In genomic region chr19:3015126-3016057, GRCh38 we compare ENCODE assay signal across 22 cellular contexts. TPM values are rescaled to one million over a fixed set of nuclear protein-coding genes. Genes with fewer than 3 reads are reported as not detected.
A peak's percentile ranks its signal among the peaks of the same experiment; 100 is the strongest.
DNase-seq lines count a peak whose midpoint lies in the region; ATAC-seq, FAIRE-seq and TF ChIP-seq lines count a peak whose summit lies in the region.
"Had no signal": no experiment of that assay in that cellular context is flagged by ENCODE, and none has a peak within 500 bp of the region (broad histone marks: within the 10 kb centered on the region; RNA-seq: fewer than 3 reads in every experiment).

No MANE protein-coding gene starts in this region.

- no peak overlapping the region for H3K4me3 Mint-ChIP-seq in CD14-positive monocyte
- H3K4me3 Mint-ChIP-seq: B cell; CD4-positive, CD25-positive, alpha-beta regulatory T cell; HFFc6 had no signal

- H3K27me3 Mint-ChIP-seq in CD14-positive monocyte (ENCODE audit: low read depth in 3 of 3), result peaks cover 4 to 12% (median 6%) of the 10 kb centered on the region in 3 donors
- H3K27me3 Mint-ChIP-seq: B cell; CD4-positive, CD25-positive, alpha-beta regulatory T cell had no signal

- no peak overlapping the region for H3K27ac Mint-ChIP-seq in CD14-positive monocyte
- H3K27ac Mint-ChIP-seq: B cell; CD4-positive, CD25-positive, alpha-beta regulatory T cell; HFFc6 had no signal

- no peak overlapping the region for H2BK120ac ChIP-seq in H1 (replicated peaks; ENCODE audit: low read depth, low read length)

- no peak overlapping the region for H3K18ac ChIP-seq in H1 (ENCODE audit: extremely low read depth, low read length)

- H4K91ac ChIP-seq in H1 (replicated peaks; ENCODE audit: insufficient read length, low read length), result no peak overlapping the region

- ATAC-seq in A549 (no peak), aorta (ENCODE audit: low FRiP score) (peak; percentile 26)

- no peak overlapping the region for H3K56ac ChIP-seq in H1 (replicated peaks; ENCODE audit: insufficient read length, low read depth, low read length)

- no peak overlapping the region for H2AK5ac ChIP-seq in H1 (ENCODE audit: low read depth, low read length)

- no peak overlapping the region for H2BK20ac ChIP-seq in H1 (ENCODE audit: low read length)

- H3K4me1 Mint-ChIP-seq in CD14-positive monocyte, result no peaks in the 10 kb centered on the region
- H3K4me1 Mint-ChIP-seq: B cell; CD4-positive, CD25-positive, alpha-beta regulatory T cell had no signal

- intact Hi-C loops in aorta (cut with DNase I) (no loop called here), CD14-positive monocyte (cut with micrococcal nuclease) (no loop called here)

- H3K9me3 ChIP-seq in A549 (no peaks in the 10 kb centered on the region), H1 (ENCODE audit: insufficient read depth in 2 of 2, low read depth in 1 of 2, low read length in 1 of 2) (no peaks in the 10 kb centered on the region), aorta (ENCODE audit: control insufficient read depth, low read length) (no peaks in the 10 kb centered on the region)
- H3K9me3 ChIP-seq: BLaER1 treated with 17β-estradiol and CSF1 and Interleukin-3, amounts not matched to agents 10 nM and 100 nM; Caco-2 had no signal

- no peak overlapping the region for H3K4me2 ChIP-seq in A549
- H3K4me2 ChIP-seq in H1 (ENCODE audit: insufficient read depth in 1 of 2, low read depth in 2 of 2, low read length in 2 of 2), result no peak overlapping the region

- H2AFZ ChIP-seq in H1 (ENCODE audit: low read length), result no peak overlapping the region

- no peaks in the 10 kb centered on the region; the same call in 1 of the 2 replicates for H3K36me3 ChIP-seq in H7 (replicated peaks; ENCODE audit: control insufficient read depth, insufficient read depth, low read length)
- H3K36me3 ChIP-seq in H1 (ENCODE audit: control insufficient read depth in 2 of 4, insufficient read depth in 4 of 4, low read length in 3 of 4), result no peaks in the 10 kb centered on the region
- no peaks in the 10 kb centered on the region for H3K36me3 ChIP-seq in aorta (ENCODE audit: control insufficient read depth in 1 of 2, insufficient read depth in 2 of 2, low read length in 1 of 2)
- H3K36me3 ChIP-seq: BLaER1 treated with 17β-estradiol and CSF1 and Interleukin-3, amounts not matched to agents 10 nM and 100 nM had no signal

- H3K27me3 ChIP-seq in H7 (ENCODE audit: control insufficient read depth, insufficient read depth, low read length) (no peaks in the 10 kb centered on the region), H1 (replicated peaks in 1 of 4; ENCODE audit: control insufficient read depth in 3 of 4, extremely low read depth in 1 of 4, insufficient read depth in 3 of 4, low read length in 3 of 4) (no peaks in the 10 kb centered on the region), aorta (ENCODE audit: control insufficient read depth in 1 of 2, insufficient read depth in 2 of 2, low read length in 1 of 2) (no peaks in the 10 kb centered on the region)
- H3K27me3 ChIP-seq: BLaER1 treated with 17β-estradiol and CSF1 and Interleukin-3, amounts not matched to agents 10 nM and 100 nM had no signal

- H3K4ac ChIP-seq in H1 (replicated peaks; ENCODE audit: insufficient read length, low read depth, low read length), result no peak overlapping the region

- TF ChIP-seq RAD21 in A549 (conservative IDR thresholded peaks at IDR 0.05 in 1 of 2, IDR thresholded peaks at IDR 0.05 in 1 of 2) (no peak), H1 (IDR thresholded peaks at IDR 0.05 in 1 of 2, conservative IDR thresholded peaks at IDR 0.05 in 1 of 2; ENCODE audit: low read depth in 2 of 2, low read length in 2 of 2) (no peak)

- DNase-seq in A549 (ENCODE audit: low read depth in 1 of 2, low spot score in 1 of 2), result no peak
- peak; percentile 49 for DNase-seq in H7
- DNase-seq in H1 (ENCODE audit: low read depth in 1 of 2, low spot score in 2 of 2), result no peak
- DNase-seq in aorta, result no peak
- DNase-seq in CD14-positive monocyte (ENCODE audit: low spot score), result no peak
- DNase-seq in DMS79 treated with DMSO at 0.1 percent for 48 hours (lab: John Stamatoyannopoulos, UW), result no peak
- DNase-seq in GM19238 (ENCODE audit: insufficient read length, low spot score), result no peak
- DNase-seq: 8988T; Caco-2; CD4-positive, CD25-positive, alpha-beta regulatory T cell; DMS153; DMS79; GF-D8; HCEC 1CT; HFFc6; IMR-90; KBM-7 had no signal

- TF ChIP-seq POLR2A in A549 (IDR thresholded peaks at IDR 0.05; ENCODE audit: low read length) (no peak), H1 (IDR thresholded peaks at IDR 0.05; ENCODE audit: control extremely low read depth in 1 of 2, low read depth in 2 of 2, low read length in 2 of 2) (no peak)

- no peak overlapping the region for H3K9ac ChIP-seq in H1 (replicated peaks in 1 of 4; ENCODE audit: extremely low read depth in 1 of 4, low read depth in 3 of 4, low read length in 3 of 4)
- H3K9ac ChIP-seq: BLaER1 treated with 17β-estradiol and CSF1 and Interleukin-3, amounts not matched to agents 10 nM and 100 nM had no signal

- no peak overlapping the region for H2BK15ac ChIP-seq in H1 (ENCODE audit: low read length)

- no peaks in the 10 kb centered on the region for H3K79me1 ChIP-seq in H1 (ENCODE audit: low read depth, low read length)

- H3K4me1 ChIP-seq in A549, result no peaks in the 10 kb centered on the region
- H3K4me1 ChIP-seq in H1 (replicated peaks in 1 of 4; ENCODE audit: control insufficient read depth in 3 of 4, insufficient read depth in 4 of 4, low read length in 3 of 4), result peaks cover 0 to 7% (median 0%) of the 10 kb centered on the region in 4 experiments; a peak in 3 of 7 replicates
- H3K4me1 ChIP-seq in aorta (ENCODE audit: control insufficient read depth in 1 of 2, insufficient read depth in 2 of 2, low read length in 2 of 2), result no peaks in the 10 kb centered on the region
- H3K4me1 ChIP-seq: Caco-2 had no signal

- TF ChIP-seq EP300 in A549 (IDR thresholded peaks at IDR 0.05), result no peak
- TF ChIP-seq EP300 in H1 (IDR thresholded peaks at IDR 0.05; ENCODE audit: borderline replicate concordance in 1 of 2, low read depth in 2 of 2, low read length in 2 of 2), result no peak

- H3K9me3 Mint-ChIP-seq in CD14-positive monocyte, result no peaks in the 10 kb centered on the region
- H3K9me3 Mint-ChIP-seq: CD4-positive, CD25-positive, alpha-beta regulatory T cell; HFFc6 had no signal

- H2BK5ac ChIP-seq in H1 (ENCODE audit: low read depth, low read length), result no peak overlapping the region

- no peak overlapping the region for H3K14ac ChIP-seq in H1 (ENCODE audit: insufficient read length)

- H3K79me2 ChIP-seq in H1 (ENCODE audit: control insufficient read depth in 1 of 2, insufficient read depth in 2 of 2, low read length in 2 of 2), result no peaks in the 10 kb centered on the region

- POLR2A ChIA-PET in A549 (lab: Yijun Ruan, JAX), result no interaction called here
- POLR2A ChIA-PET in H1 (lab: Charles Lee; ENCODE audit: partially characterized antibody), result interaction anchor here (1.9 to 2.5 kb wide), 3 partner anchors 10 to 21 kb away, joined by 4 to 9 read pairs (median 7); no protein-coding TSS in a partner anchor

- no peak overlapping the region for H3K4me3 ChIP-seq in A549
- H3K4me3 ChIP-seq in H7 (ENCODE audit: insufficient read depth, low read depth, low read length), result no peak overlapping the region
- H3K4me3 ChIP-seq in H1 (ENCODE audit: extremely low read depth in 1 of 4, insufficient read depth in 2 of 4, low read depth in 3 of 4, low read length in 4 of 4), result no peak overlapping the region
- H3K4me3 ChIP-seq in aorta (ENCODE audit: low read length in 2 of 2), result no peak overlapping the region
- H3K4me3 ChIP-seq: BLaER1 treated with 17β-estradiol and CSF1 and Interleukin-3, amounts not matched to agents 10 nM and 100 nM had no signal

- H3K23ac ChIP-seq in H1 (ENCODE audit: insufficient read length), result no peak overlapping the region

- H3K27ac ChIP-seq in A549, result no peak overlapping the region
- no peak overlapping the region for H3K27ac ChIP-seq in H1 (ENCODE audit: low read depth, low read length)
- H3K27ac ChIP-seq in aorta (ENCODE audit: low read depth in 1 of 2, low read length in 2 of 2), result no peak overlapping the region
- H3K27ac ChIP-seq: BLaER1 treated with 17β-estradiol and CSF1 and Interleukin-3, amounts not matched to agents 10 nM and 100 nM; HL-60 had no signal

- H4K8ac ChIP-seq in H1 (ENCODE audit: extremely low read depth, insufficient read depth, low read length), result no peak overlapping the region

- H2BK12ac ChIP-seq in H1 (ENCODE audit: low read depth, low read length), result no peak overlapping the region

- H4K5ac ChIP-seq in H1 (ENCODE audit: insufficient read length, low read depth, low read length), result no peak overlapping the region

- CTCF ChIA-PET in A549 (lab: Yijun Ruan, JAX), result interaction anchor here (0.6 to 2.6 kb wide), 4 partner anchors 16 to 89 kb away, joined by 3 to 10 read pairs (median 4); no protein-coding TSS in a partner anchor
- CTCF ChIA-PET in H1 (lab: Charles Lee; ENCODE audit: partially characterized antibody), result interaction anchor here (0.7 to 1.1 kb wide), 4 partner anchors 10 to 60 kb away, joined by 3 read pairs; no protein-coding TSS in a partner anchor

- H3K36me3 Mint-ChIP-seq in CD14-positive monocyte, result no peaks in the 10 kb centered on the region

- FAIRE-seq in A549 (lab: Jason Lieb, UNC), result no peak
- FAIRE-seq in H1 (lab: Jason Lieb, UNC), result no peak
- FAIRE-seq: GM19239 had no signal

- WGBS in A549 (ENCODE audit: missing lambda C conversion rate), result 85% methylated on average over 22 of the region's 22 CpGs
- 91% methylated on average over 22 of the region's 22 CpGs; no CpG with 5 or more reads in 1 of the 2 experiments for WGBS in H1 (ENCODE audit: extremely low coverage in 1 of 2, insufficient coverage in 1 of 2, insufficient read length in 1 of 2, insufficient replicate concordance in 2 of 2, low coverage in 1 of 2, low lambda C conversion rate in 2 of 2, missing lambda C conversion rate in 1 of 2), 2 experiments
- 93 to 94% methylated on average over 22 of the region's 22 CpGs for WGBS in aorta, 2 donors

- TF ChIP-seq CTCF in A549 (IDR thresholded peaks at IDR 0.05) (no peak), H1 (IDR thresholded peaks at IDR 0.05; ENCODE audit: control extremely low read depth in 1 of 3, insufficient read depth in 1 of 3, low read depth in 1 of 3, low read length in 3 of 3) (no peak), CD14-positive monocyte (IDR thresholded peaks at IDR 0.05) (no peak)

- no peaks in the 10 kb centered on the region for H4K20me1 ChIP-seq in H1 (replicated peaks in 1 of 2; ENCODE audit: control insufficient read depth in 1 of 2, insufficient read depth in 2 of 2, low read length in 2 of 2)
- H4K20me1 ChIP-seq: BLaER1 treated with 17β-estradiol and CSF1 and Interleukin-3, amounts not matched to agents 10 nM and 100 nM had no signal

- no peaks in the 10 kb centered on the region for H3K23me2 ChIP-seq in H1 (ENCODE audit: low read depth, low read length)

RNA-seq across cellular contexts. Expression of gene TLE2, which starts 13.7 kb away (rescaled TPM):
- 2.1 and 2.7 TPM in 2 replicates for polyA plus RNA-seq in A549 (2011; rRNA removed)
- 1.8 and 2.9 TPM in 2 replicates for polyA plus RNA-seq in A549 (2012; cell fraction: cytosol; rRNA removed)
- polyA plus RNA-seq in A549 (2012; cell fraction: nucleus; rRNA removed), result 8.3 and 9.3 TPM in 2 replicates
- 1.9 to 3.1 TPM (median 2.6 TPM) in 3 replicates for polyA plus RNA-seq in A549 (2017; fragmentation: RNase III; extraction: RNeasy Plus Mini Kit Qiagen cat#74134 plus additional on column Dnase treatment)
- 2.1 and 2.4 TPM in 2 replicates for polyA minus RNA-seq in A549 (2011; rRNA and poly(A)+ RNA removed)
- total RNA-seq in H7 (2014; rRNA removed; shearing (Covaris generic)), result 9.6 and 18.7 TPM in 2 replicates
- 11.5 and 12.5 TPM in 2 replicates for total RNA-seq in H1 (2021; fragmentation: NEBNext Ultra II Directional; extraction: Animal tissue kit (Norgen Biotek cat#: 25700))
- polyA plus RNA-seq in H1 (2011; rRNA removed), result 8.0 and 12.7 TPM in 2 replicates
- polyA plus RNA-seq in H1 (2011; cell fraction: cytosol; rRNA removed), result 8.4 TPM
- polyA plus RNA-seq in H1 (2011; cell fraction: nucleus; rRNA removed), result 24.8 TPM
- polyA plus RNA-seq in H1 (2012, experiment 1 of 2), result 7.6 to 12.3 TPM (median 10.7 TPM) in 4 replicates
- polyA plus RNA-seq in H1 (2012, experiment 2 of 2), result 8.3 TPM
- polyA plus RNA-seq in H1 (2013, experiment 1 of 2), result 19.4 TPM
- 19.1 TPM for polyA plus RNA-seq in H1 (2013, experiment 2 of 2)
- polyA minus RNA-seq in H1 (2011; rRNA and poly(A)+ RNA removed), result 2.6 and 3.4 TPM in 2 replicates
- 6.7 TPM for polyA minus RNA-seq in H1 (2011; cell fraction: cytosol; rRNA and poly(A)+ RNA removed)
- polyA minus RNA-seq in H1 (2011; cell fraction: nucleus; rRNA and poly(A)+ RNA removed), result 6.8 TPM
- 10 to 100 TPM; 32.9 to 54.8 TPM for total RNA-seq in aorta
- 100 to 1,000 TPM in 1 of 2 donors, 10 to 100 TPM in 1; 32.7 to 127 TPM for polyA plus RNA-seq in aorta
- not detected for polyA plus RNA-seq in CD14-positive monocyte
- total RNA-seq: HT1080 had no signal

RNA-seq across cellular contexts. Expression of gene TLE6, which starts 38.0 kb away (rescaled TPM):
- polyA plus RNA-seq in A549 (2011; rRNA removed), result 3.1 and 6.1 TPM in 2 replicates
- polyA plus RNA-seq in A549 (2012; cell fraction: cytosol; rRNA removed), result 2.7 and 3.7 TPM in 2 replicates
- 7.6 TPM in 2 replicates for polyA plus RNA-seq in A549 (2012; cell fraction: nucleus; rRNA removed)
- polyA plus RNA-seq in A549 (2017; fragmentation: RNase III; extraction: RNeasy Plus Mini Kit Qiagen cat#74134 plus additional on column Dnase treatment), result 4.2 to 5.4 TPM (median 5.1 TPM) in 3 replicates
- polyA minus RNA-seq in A549 (2011; rRNA and poly(A)+ RNA removed), result 3.2 and 5.1 TPM in 2 replicates
- 10.4 and 14.2 TPM in 2 replicates for total RNA-seq in H7 (2014; rRNA removed; shearing (Covaris generic))
- total RNA-seq in H1 (2021; fragmentation: NEBNext Ultra II Directional; extraction: Animal tissue kit (Norgen Biotek cat#: 25700)), result 1.8 and 2.5 TPM in 2 replicates
- 2.9 and 3.4 TPM in 2 replicates for polyA plus RNA-seq in H1 (2011; rRNA removed)
- 4.1 TPM for polyA plus RNA-seq in H1 (2011; cell fraction: cytosol; rRNA removed)
- 8.6 TPM for polyA plus RNA-seq in H1 (2011; cell fraction: nucleus; rRNA removed)
- 1.5 to 2.8 TPM (median 2.3 TPM) in 4 replicates for polyA plus RNA-seq in H1 (2012, experiment 1 of 2)
- 1.7 TPM for polyA plus RNA-seq in H1 (2012, experiment 2 of 2)
- polyA plus RNA-seq in H1 (2013, experiment 1 of 2), result 2.5 TPM
- 2.4 TPM for polyA plus RNA-seq in H1 (2013, experiment 2 of 2)
- 1.3 and 1.5 TPM in 2 replicates for polyA minus RNA-seq in H1 (2011; rRNA and poly(A)+ RNA removed)
- polyA minus RNA-seq in H1 (2011; cell fraction: cytosol; rRNA and poly(A)+ RNA removed), result 2.2 TPM
- 2.4 TPM for polyA minus RNA-seq in H1 (2011; cell fraction: nucleus; rRNA and poly(A)+ RNA removed)
- 1 to 10 TPM in 1 of 2 donors, under 1 TPM in 1; 0.65 to 3.5 TPM for total RNA-seq in aorta
- 10 to 100 TPM in 1 of 2 donors, 1 to 10 TPM in 1; 4.0 to 12.0 TPM for polyA plus RNA-seq in aorta
- polyA plus RNA-seq in CD14-positive monocyte, result not detected
- total RNA-seq: CD4-positive, CD25-positive, alpha-beta regulatory T cell; HT1080 had no signal
- polyA plus RNA-seq: CD4-positive, CD25-positive, alpha-beta regulatory T cell had no signal

RNA-seq across cellular contexts. Expression of gene TLE5, which starts 46.9 kb away (rescaled TPM):
- 171 and 183 TPM in 2 replicates for polyA plus RNA-seq in A549 (2011; rRNA removed)
- 223 and 303 TPM in 2 replicates for polyA plus RNA-seq in A549 (2012; cell fraction: cytosol; rRNA removed)
- 251 and 276 TPM in 2 replicates for polyA plus RNA-seq in A549 (2012; cell fraction: nucleus; rRNA removed)
- polyA plus RNA-seq in A549 (2017; fragmentation: RNase III; extraction: RNeasy Plus Mini Kit Qiagen cat#74134 plus additional on column Dnase treatment), result 191 to 231 TPM (median 216 TPM) in 3 replicates
- polyA minus RNA-seq in A549 (2011; rRNA and poly(A)+ RNA removed), result 235 and 240 TPM in 2 replicates
- 300 and 386 TPM in 2 replicates for total RNA-seq in H7 (2014; rRNA removed; shearing (Covaris generic))
- 187 and 197 TPM in 2 replicates for total RNA-seq in H1 (2021; fragmentation: NEBNext Ultra II Directional; extraction: Animal tissue kit (Norgen Biotek cat#: 25700))
- polyA plus RNA-seq in H1 (2011; rRNA removed), result 285 and 392 TPM in 2 replicates
- polyA plus RNA-seq in H1 (2011; cell fraction: cytosol; rRNA removed), result 228 TPM
- polyA plus RNA-seq in H1 (2011; cell fraction: nucleus; rRNA removed), result 492 TPM
- 186 to 340 TPM (median 248 TPM) in 4 replicates for polyA plus RNA-seq in H1 (2012, experiment 1 of 2)
- 326 TPM for polyA plus RNA-seq in H1 (2012, experiment 2 of 2)
- polyA plus RNA-seq in H1 (2013, experiment 1 of 2), result 164 TPM
- polyA plus RNA-seq in H1 (2013, experiment 2 of 2), result 162 TPM
- 155 and 179 TPM in 2 replicates for polyA minus RNA-seq in H1 (2011; rRNA and poly(A)+ RNA removed)
- 203 TPM for polyA minus RNA-seq in H1 (2011; cell fraction: cytosol; rRNA and poly(A)+ RNA removed)
- polyA minus RNA-seq in H1 (2011; cell fraction: nucleus; rRNA and poly(A)+ RNA removed), result 91.6 TPM
- total RNA-seq in aorta, result 100 to 1,000 TPM; 305 to 374 TPM
- polyA plus RNA-seq in aorta, result 100 to 1,000 TPM; 598 to 642 TPM
- 10 to 100 TPM; 27.5 to 34.4 TPM for polyA plus RNA-seq in CD14-positive monocyte

Comparison
In these comparisons a context has a peak if more than half of its experiments do, and no peak if none do; other contexts are left out.
1. Of the 18 proteins assayed by ChIP-seq in both H1 and A549: peak only in H1: none; only in A549: none; in both: KDM1A; in neither: 17.